ENCODE assay signal across 8 cellular contexts in the genomic region with DNA sequence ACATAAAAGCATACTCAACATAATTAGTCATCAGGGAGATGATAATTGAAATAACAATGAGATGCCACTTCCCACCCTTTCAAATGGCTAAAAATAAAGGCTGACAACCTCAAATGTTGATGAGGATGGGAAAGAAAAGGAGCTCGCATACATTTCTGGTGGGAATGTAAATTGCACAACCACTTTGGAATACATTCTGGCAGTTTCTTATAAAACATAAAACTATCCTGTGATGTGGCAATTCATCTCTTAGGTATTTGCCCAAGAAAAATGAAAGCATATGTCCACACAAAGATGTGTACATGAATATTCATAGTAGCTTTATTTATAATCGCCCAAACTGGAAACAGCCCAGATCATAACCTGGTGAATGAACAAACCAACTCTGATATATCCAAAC.
A peak's percentile ranks its signal among the peaks of the same experiment; 100 is the strongest.
DNase-seq lines count a peak whose midpoint lies in the region; ATAC-seq and TF ChIP-seq lines count a peak whose summit lies in the region.

No MANE protein-coding gene starts in this region.

- no peak for DNase-seq in activated naive CD4-positive, alpha-beta T cell treated with anti-CD3 and anti-CD28 coated beads, Interleukin-2, amount 10 ng/mL, durations not matched to agents 7 days and 5 days
- no peak for DNase-seq in activated naive CD4-positive, alpha-beta T cell treated with Interleukin-2 at 50 U/mL for 16 hours
- peak; percentile 41 to 69 for DNase-seq in foreskin fibroblast
- DNase-seq in NCI-H345 treated with DMSO at 0.1 percent for 48 hours (lab: John Stamatoyannopoulos, UW; ENCODE audit: unreplicated experiment): no peak
- DNase-seq in NCI-H69 (lab: John Stamatoyannopoulos, UW): no peak

- no peak overlapping the region for H3K27ac Mint-ChIP-seq in activated naive CD4-positive, alpha-beta T cell treated with anti-CD3 and anti-CD28 coated beads, Interleukin-2, amount 10 ng/mL, durations not matched to agents 7 days and 5 days
- H3K27ac Mint-ChIP-seq in stimulated activated memory B cell treated with anti-CD40 and anti-IgM and Interleukin-4, amounts not matched to agents 10 μg/mL and 1 μg/mL and 100 μg/mL, for 72 hours: peak overlapping the region; percentile 77

- 0 out of 2 replicates have a peak overlapping the region, but pooled peaks have one; percentile 80 for H3K27ac ChIP-seq in VCaP

- TF ChIP-seq CTCF in VCaP (conservative IDR thresholded peaks at IDR 0.05): no peak
- no peak for TF ChIP-seq CTCF in foreskin fibroblast (IDR thresholded peaks at IDR 0.05; ENCODE audit: low read depth, low read length)

- CTCF ChIA-PET in activated naive CD4-positive, alpha-beta T cell treated with anti-CD3 and anti-CD28 coated beads, Interleukin-2, amount 10 ng/mL, durations not matched to agents 7 days and 5 days (lab: Charles Lee): no interaction called here

- peaks cover 40% of the 10 kb centered on the region for H3K4me1 Mint-ChIP-seq in activated naive CD4-positive, alpha-beta T cell treated with anti-CD3 and anti-CD28 coated beads, Interleukin-2, amount 10 ng/mL, durations not matched to agents 7 days and 5 days
- H3K4me1 Mint-ChIP-seq in stimulated activated memory B cell treated with anti-CD40 and anti-IgM and Interleukin-4, amounts not matched to agents 10 μg/mL and 1 μg/mL and 100 μg/mL, for 72 hours: peaks cover 32% of the 10 kb centered on the region

- no peak for ATAC-seq in stimulated activated memory B cell treated with anti-CD40 and anti-IgM and Interleukin-4, amounts not matched to agents 10 μg/mL and 1 μg/mL and 100 μg/mL, for 72 hours
- no peak for ATAC-seq in HG02610 (IDR thresholded peaks at IDR 0.05; ENCODE audit: unreplicated experiment)

- H3K4me3 ChIP-seq in foreskin fibroblast (ENCODE audit: low read depth in 1 of 2, low read length in 2 of 2): peak overlapping the region; percentile 46 to 61

- peak overlapping the region; percentile 82 for H3K4me3 Mint-ChIP-seq in activated naive CD4-positive, alpha-beta T cell treated with anti-CD3 and anti-CD28 coated beads, Interleukin-2, amount 10 ng/mL, durations not matched to agents 7 days and 5 days
- H3K4me3 Mint-ChIP-seq in stimulated activated memory B cell treated with anti-CD40 and anti-IgM and Interleukin-4, amounts not matched to agents 10 μg/mL and 1 μg/mL and 100 μg/mL, for 72 hours: peak overlapping the region; percentile 83

- H3K9me3 Mint-ChIP-seq in activated naive CD4-positive, alpha-beta T cell treated with anti-CD3 and anti-CD28 coated beads, Interleukin-2, amount 10 ng/mL, durations not matched to agents 7 days and 5 days: no peaks in the 10 kb centered on the region
- H3K9me3 Mint-ChIP-seq in stimulated activated memory B cell treated with anti-CD40 and anti-IgM and Interleukin-4, amounts not matched to agents 10 μg/mL and 1 μg/mL and 100 μg/mL, for 72 hours: peaks cover 9% of the 10 kb centered on the region

- H3K36me3 Mint-ChIP-seq in activated naive CD4-positive, alpha-beta T cell treated with anti-CD3 and anti-CD28 coated beads, Interleukin-2, amount 10 ng/mL, durations not matched to agents 7 days and 5 days: peaks cover 22% of the 10 kb centered on the region
- H3K36me3 Mint-ChIP-seq in stimulated activated memory B cell treated with anti-CD40 and anti-IgM and Interleukin-4, amounts not matched to agents 10 μg/mL and 1 μg/mL and 100 μg/mL, for 72 hours: peaks cover 11% of the 10 kb centered on the region

- H3K27me3 Mint-ChIP-seq in activated naive CD4-positive, alpha-beta T cell treated with anti-CD3 and anti-CD28 coated beads, Interleukin-2, amount 10 ng/mL, durations not matched to agents 7 days and 5 days: peaks cover 19% of the 10 kb centered on the region
- no peaks in the 10 kb centered on the region for H3K27me3 Mint-ChIP-seq in stimulated activated memory B cell treated with anti-CD40 and anti-IgM and Interleukin-4, amounts not matched to agents 10 μg/mL and 1 μg/mL and 100 μg/mL, for 72 hours

Comparison
In these comparisons a context has a peak if more than half of its experiments do, and no peak if none do; other contexts are left out.
1. DNase-seq: peak in foreskin fibroblast (2 of 2); none in activated naive CD4-positive, alpha-beta T cell treated with anti-CD3 and anti-CD28 coated beads, Interleukin-2, amount 10 ng/mL, durations not matched to agents 7 days and 5 days (single experiment), activated naive CD4-positive, alpha-beta T cell treated with Interleukin-2 at 50 U/mL for 16 hours (single experiment), NCI-H345 treated with DMSO at 0.1 percent for 48 hours (single experiment) and NCI-H69 (single experiment).